ENCODE assay signal across 18 cellular contexts in genomic region chr17:30290077-30290476, GRCh38. TPM values are rescaled to one million over a fixed set of nuclear protein-coding genes. Genes with fewer than 3 reads are reported as not detected.
A peak's percentile ranks its signal among the peaks of the same experiment; 100 is the strongest.
DNase-seq lines count a peak whose midpoint lies in the region; ATAC-seq and TF ChIP-seq lines count a peak whose summit lies in the region.
"Had no signal": no experiment of that assay in that cellular context is flagged by ENCODE, and none has a peak within 500 bp of the region (broad histone marks: within the 10 kb centered on the region; RNA-seq: fewer than 3 reads in every experiment).

No MANE protein-coding gene starts in this region.

- no peak overlapping the region for H3K27ac Mint-ChIP-seq in HFFc6
- H3K27ac Mint-ChIP-seq in activated T-helper 1 cell treated with anti-CD3 and anti-CD28 coated beads, Interleukin-12 subunit alpha, Interleukin-12 subunit beta, Interleukin-2, Interleukin-4 antibody, amounts not matched to agents 30 ng/mL and 10 ng/mL and 1 ng/mL, durations not matched to agents 14 hours and 24 hours and 36 hours, result no peak overlapping the region
- H3K27ac Mint-ChIP-seq in naive thymus-derived CD8-positive, alpha-beta T cell, result peak overlapping the region in 1 of 10 donors; percentile 86

- H3K9me3 ChIP-seq in BLaER1 treated with 17β-estradiol and CSF1 and Interleukin-3, amounts not matched to agents 10 nM and 100 nM (replicated peaks in 1 of 11), result no peaks in the 10 kb centered on the region
- H3K9me3 ChIP-seq in breast epithelium, result no peaks in the 10 kb centered on the region
- H3K9me3 ChIP-seq: heart right ventricle, pancreas, stomach had no signal

- H3K36me3 Mint-ChIP-seq in HFFc6 (ENCODE audit: low read depth), result peaks cover 5% of the 10 kb centered on the region; the same call in 1 of the 2 replicates
- peaks cover 25% of the 10 kb centered on the region for H3K36me3 Mint-ChIP-seq in activated T-helper 1 cell treated with anti-CD3 and anti-CD28 coated beads, Interleukin-12 subunit alpha, Interleukin-12 subunit beta, Interleukin-2, Interleukin-4 antibody, amounts not matched to agents 30 ng/mL and 10 ng/mL and 1 ng/mL, durations not matched to agents 14 hours and 24 hours and 36 hours (ENCODE audit: low read depth)
- H3K36me3 Mint-ChIP-seq in naive thymus-derived CD8-positive, alpha-beta T cell, result peaks cover 0 to 36% (median 15%) of the 10 kb centered on the region in 3 donors

- DNase-seq in HFFc6 (no peak), substantia nigra (lab: John Stamatoyannopoulos, UW) (no peak), SKM-1 treated with dmso at 0.1 percent for 144 hours (lab: John Stamatoyannopoulos, UW; ENCODE audit: unreplicated experiment) (no peak), breast epithelium (ENCODE audit: low spot score in 2 of 2) (no peak)
- no peak for DNase-seq in activated T-helper 1 cell treated with anti-CD3 and anti-CD28 coated beads, Interleukin-12 subunit alpha, Interleukin-12 subunit beta, Interleukin-2, Interleukin-4 antibody, amounts not matched to agents 30 ng/mL and 10 ng/mL and 1 ng/mL, durations not matched to agents 14 hours and 24 hours and 36 hours (ENCODE audit: low spot score)
- no peak for DNase-seq in naive thymus-derived CD8-positive, alpha-beta T cell
- DNase-seq: activated CD8-positive, alpha-beta memory T cell treated with anti-CD3 and anti-CD28 coated beads for 24 hours; DMS 273 treated with DMSO at 0.1 percent for 48 hours; effector memory CD4-positive, alpha-beta T cell; heart right ventricle; NCI-H146; NCI-H748 treated with DMSO at 0.1 percent for 48 hours; pancreas; stimulated activated CD4-positive, alpha-beta T cell treated with anti-CD3 and anti-CD28 coated beads, Interleukin-2, amount 100 ng/mL, for 24 hours; stomach had no signal

- TF ChIP-seq POLR2A in breast epithelium (IDR thresholded peaks at IDR 0.05), result no peak

- peak overlapping the region in 8 of 11 experiments; percentile 87 to 93 (median 90); a peak in 11 of 22 replicates for H3K9ac ChIP-seq in BLaER1 treated with 17β-estradiol and CSF1 and Interleukin-3, amounts not matched to agents 10 nM and 100 nM

- no peaks in the 10 kb centered on the region for H3K9me3 Mint-ChIP-seq in HFFc6
- H3K9me3 Mint-ChIP-seq in activated T-helper 1 cell treated with anti-CD3 and anti-CD28 coated beads, Interleukin-12 subunit alpha, Interleukin-12 subunit beta, Interleukin-2, Interleukin-4 antibody, amounts not matched to agents 30 ng/mL and 10 ng/mL and 1 ng/mL, durations not matched to agents 14 hours and 24 hours and 36 hours, result no peaks in the 10 kb centered on the region
- no peaks in the 10 kb centered on the region for H3K9me3 Mint-ChIP-seq in naive thymus-derived CD8-positive, alpha-beta T cell

- H3K4me1 Mint-ChIP-seq in HFFc6 (ENCODE audit: low read depth), result peaks cover 13% of the 10 kb centered on the region
- H3K4me1 Mint-ChIP-seq in activated T-helper 1 cell treated with anti-CD3 and anti-CD28 coated beads, Interleukin-12 subunit alpha, Interleukin-12 subunit beta, Interleukin-2, Interleukin-4 antibody, amounts not matched to agents 30 ng/mL and 10 ng/mL and 1 ng/mL, durations not matched to agents 14 hours and 24 hours and 36 hours (ENCODE audit: low read depth), result peaks cover 20% of the 10 kb centered on the region
- peaks cover 9 to 25% (median 19%) of the 10 kb centered on the region in 4 donors for H3K4me1 Mint-ChIP-seq in naive thymus-derived CD8-positive, alpha-beta T cell

- H3K27ac ChIP-seq in BLaER1 treated with 17β-estradiol and CSF1 and Interleukin-3, amounts not matched to agents 10 nM and 100 nM, result no peak overlapping the region
- H3K27ac ChIP-seq in substantia nigra (ENCODE audit: low read depth, low read length, poor library complexity, severe bottlenecking) (no peak overlapping the region), breast epithelium (no peak overlapping the region)
- H3K27ac ChIP-seq: heart right ventricle, pancreas had no signal

- H3K27me3 Mint-ChIP-seq in HFFc6 (ENCODE audit: insufficient read depth), result no peaks in the 10 kb centered on the region; the same call in 1 of the 2 replicates
- no peaks in the 10 kb centered on the region for H3K27me3 Mint-ChIP-seq in activated T-helper 1 cell treated with anti-CD3 and anti-CD28 coated beads, Interleukin-12 subunit alpha, Interleukin-12 subunit beta, Interleukin-2, Interleukin-4 antibody, amounts not matched to agents 30 ng/mL and 10 ng/mL and 1 ng/mL, durations not matched to agents 14 hours and 24 hours and 36 hours (ENCODE audit: insufficient read depth)
- no peaks in the 10 kb centered on the region for H3K27me3 Mint-ChIP-seq in naive thymus-derived CD8-positive, alpha-beta T cell

- intact Hi-C loops in activated T-helper 1 cell treated with anti-CD3 and anti-CD28 coated beads, Interleukin-12 subunit alpha, Interleukin-12 subunit beta, Interleukin-2, Interleukin-4 antibody, amounts not matched to agents 30 ng/mL and 10 ng/mL and 1 ng/mL, durations not matched to agents 14 hours and 24 hours and 36 hours (cut with micrococcal nuclease), result loop anchor here (2.0 to 5.0 kb wide), 4 partner anchors 89 to 187 kb away; partner anchors contain the start of genes CPD, GOSR1 and NSRP1
- intact Hi-C loops in breast epithelium (cut with DNase I; ENCODE audit: low total_unique reads), result no loop called here

- ATAC-seq in naive thymus-derived CD8-positive, alpha-beta T cell, result no peak
- ATAC-seq in HG02571 (IDR thresholded peaks at IDR 0.05; ENCODE audit: unreplicated experiment), result no peak
- ATAC-seq: heart right ventricle, pancreas had no signal

- no peaks in the 10 kb centered on the region for H3K27me3 ChIP-seq in BLaER1 treated with 17β-estradiol and CSF1 and Interleukin-3, amounts not matched to agents 10 nM and 100 nM
- no peaks in the 10 kb centered on the region for H3K27me3 ChIP-seq in breast epithelium
- H3K27me3 ChIP-seq: heart right ventricle, pancreas, stomach had no signal

- no peak for TF ChIP-seq CTCF in HFFc6 (IDR thresholded peaks at IDR 0.05)
- TF ChIP-seq CTCF in breast epithelium (IDR thresholded peaks at IDR 0.05), result no peak

- H3K4me3 ChIP-seq in BLaER1 treated with 17β-estradiol and CSF1 and Interleukin-3, amounts not matched to agents 10 nM and 100 nM, result peak overlapping the region in 7 of 10 experiments; percentile 88 to 99 (median 94); a peak in 7 of 20 replicates
- H3K4me3 ChIP-seq in breast epithelium, result no peak overlapping the region

- H4K20me1 ChIP-seq in BLaER1 treated with 17β-estradiol and CSF1 and Interleukin-3, amounts not matched to agents 10 nM and 100 nM, result peaks cover 0 to 25% (median 4%) of the 10 kb centered on the region in 11 experiments; a peak in 8 of 22 replicates

- H3K4me1 ChIP-seq in BLaER1 treated with 17β-estradiol and CSF1 and Interleukin-3, amounts not matched to agents 10 nM and 100 nM, result peaks cover 11 to 20% (median 13%) of the 10 kb centered on the region in 10 experiments
- H3K4me1 ChIP-seq in breast epithelium, result peaks cover 0 to 6% of the 10 kb centered on the region in 2 donors

- H3K4me2 ChIP-seq in BLaER1 treated with 17β-estradiol and CSF1 and Interleukin-3, amounts not matched to agents 10 nM and 100 nM, result peak overlapping the region; percentile 78 to 98 (median 94); a peak in 21 of 22 replicates

- H3K4me3 Mint-ChIP-seq in HFFc6, result peak overlapping the region; percentile 98; the same call in 1 of the 2 replicates
- peak overlapping the region; percentile 97 for H3K4me3 Mint-ChIP-seq in activated T-helper 1 cell treated with anti-CD3 and anti-CD28 coated beads, Interleukin-12 subunit alpha, Interleukin-12 subunit beta, Interleukin-2, Interleukin-4 antibody, amounts not matched to agents 30 ng/mL and 10 ng/mL and 1 ng/mL, durations not matched to agents 14 hours and 24 hours and 36 hours
- peak overlapping the region in 8 of 10 donors; percentile 90 to 97 (median 95) for H3K4me3 Mint-ChIP-seq in naive thymus-derived CD8-positive, alpha-beta T cell

- peaks cover 33 to 55% (median 46%) of the 10 kb centered on the region in 11 experiments for H3K36me3 ChIP-seq in BLaER1 treated with 17β-estradiol and CSF1 and Interleukin-3, amounts not matched to agents 10 nM and 100 nM
- no peaks in the 10 kb centered on the region for H3K36me3 ChIP-seq in breast epithelium

- POLR2A ChIA-PET in naive thymus-derived CD8-positive, alpha-beta T cell (lab: Charles Lee), result no interaction called here

RNA-seq across cellular contexts. Expression of gene BLMH, which starts 1.7 kb away (rescaled TPM):
- 10 to 100 TPM; 20.0 to 24.6 (median 22.4) TPM for total RNA-seq in HFFc6 (2021; fragmentation: NEBNext Ultra II Directional; extraction: Animal tissue kit (Norgen Biotek cat#: 25700))
- 64.8 and 64.9 TPM in 2 replicates for total RNA-seq in activated T-helper 1 cell treated with anti-CD3 and anti-CD28 coated beads, Interleukin-12 subunit alpha, Interleukin-12 subunit beta, Interleukin-2, Interleukin-4 antibody, amounts not matched to agents 30 ng/mL and 10 ng/mL and 1 ng/mL, durations not matched to agents 14 hours and 24 hours and 36 hours
- 10 to 100 TPM; 50.2 to 52.0 TPM for total RNA-seq in naive thymus-derived CD8-positive, alpha-beta T cell
- polyA plus RNA-seq in naive thymus-derived CD8-positive, alpha-beta T cell, result 10 to 100 TPM; 17.6 to 28.3 (median 25.4) TPM
- 10 to 100 TPM; 20.5 to 29.4 (median 21.3) TPM for total RNA-seq in breast epithelium

RNA-seq across cellular contexts. Expression of gene TMIGD1, which starts 43.8 kb away (rescaled TPM):
- not detected for total RNA-seq in HFFc6 (2021; fragmentation: NEBNext Ultra II Directional; extraction: Animal tissue kit (Norgen Biotek cat#: 25700))
- total RNA-seq in activated T-helper 1 cell treated with anti-CD3 and anti-CD28 coated beads, Interleukin-12 subunit alpha, Interleukin-12 subunit beta, Interleukin-2, Interleukin-4 antibody, amounts not matched to agents 30 ng/mL and 10 ng/mL and 1 ng/mL, durations not matched to agents 14 hours and 24 hours and 36 hours, result not detected in 2 replicates
- total RNA-seq in naive thymus-derived CD8-positive, alpha-beta T cell, result not detected
- not detected for polyA plus RNA-seq in naive thymus-derived CD8-positive, alpha-beta T cell
- total RNA-seq in breast epithelium, result 1 to 10 TPM in 1 of 3 donors, not detected in 2; 1.6 TPM
- total RNA-seq: heart right ventricle, lower leg skin, pancreas had no signal
- polyA plus RNA-seq: heart right ventricle, pancreas, stomach had no signal

RNA-seq across cellular contexts. Expression of gene SLC6A4, which starts 54.6 kb away (rescaled TPM):
- not detected for total RNA-seq in HFFc6 (2021; fragmentation: NEBNext Ultra II Directional; extraction: Animal tissue kit (Norgen Biotek cat#: 25700))
- total RNA-seq in activated T-helper 1 cell treated with anti-CD3 and anti-CD28 coated beads, Interleukin-12 subunit alpha, Interleukin-12 subunit beta, Interleukin-2, Interleukin-4 antibody, amounts not matched to agents 30 ng/mL and 10 ng/mL and 1 ng/mL, durations not matched to agents 14 hours and 24 hours and 36 hours, result not detected in 2 replicates
- total RNA-seq in naive thymus-derived CD8-positive, alpha-beta T cell, result not detected
- under 1 TPM in 2 of 3 donors, not detected in 1; 0.05 to 0.16 TPM for polyA plus RNA-seq in naive thymus-derived CD8-positive, alpha-beta T cell
- 1 to 10 TPM in 1 of 3 donors, under 1 TPM in 2; under 0.01 to 1.6 (median 0.29) TPM for total RNA-seq in breast epithelium

Comparison
In these comparisons a context has a peak if more than half of its experiments do, and no peak if none do; other contexts are left out.
1. H3K4me3 ChIP-seq: peak in BLaER1 treated with 17β-estradiol and CSF1 and Interleukin-3, amounts not matched to agents 10 nM and 100 nM (7 of 10); none in breast epithelium (0 of 3).
2. Peak in every context shown above with its lines, with median percentiles within 50 percentile points of each other: H3K4me3 Mint-ChIP-seq.